1 cellular context compared by ENCODE assay signal in the genomic region with DNA sequence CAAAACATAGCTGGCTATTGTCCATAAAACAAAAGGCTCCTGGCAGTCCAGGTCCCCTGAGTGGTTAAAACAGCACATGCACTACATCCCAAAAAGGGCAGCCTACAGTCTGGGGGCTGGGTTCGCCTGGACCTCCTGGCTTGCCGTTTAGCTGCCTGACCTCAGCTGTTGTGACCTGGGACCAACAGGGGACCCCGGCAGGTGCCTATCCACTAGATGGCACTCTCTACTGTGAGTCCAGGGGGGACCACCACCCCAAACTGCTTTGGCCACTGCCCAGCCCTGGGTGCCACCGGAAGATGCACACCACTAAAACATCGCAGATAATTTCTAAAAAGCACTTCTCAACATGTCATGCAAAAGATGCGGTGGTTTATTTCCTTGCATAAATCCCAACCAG.
TF ChIP-seq lines count a peak whose summit lies in the region.

No MANE protein-coding gene starts in this region.

TF ChIP-seq in K562, 482 proteins besides CTCF, POLR2A, EP300 and RAD21 (continued from another document):
- TF ChIP-seq DIDO1 (tag; IDR thresholded peaks at IDR 0.05; ENCODE audit: low read depth) (no peak), MAFK (IDR thresholded peaks at IDR 0.05; ENCODE audit: low read length) (no peak), NFATC3 (IDR thresholded peaks at IDR 0.05) (no peak), TGIF2 (CRISPR knock-in tag; IDR thresholded peaks at IDR 0.05) (no peak), CBX1 (IDR thresholded peaks at IDR 0.05; ENCODE audit: low read depth) (no peak), ETV5 (CRISPR knock-in tag; IDR thresholded peaks at IDR 0.05; ENCODE audit: low read depth) (no peak), NFIC (IDR thresholded peaks at IDR 0.05) (no peak), ZNF551 (CRISPR knock-in tag; IDR thresholded peaks at IDR 0.05) (no peak), RFX5 (IDR thresholded peaks at IDR 0.05; ENCODE audit: low read depth, low read length) (no peak), CBX2 (IDR thresholded peaks at IDR 0.05; ENCODE audit: insufficient read depth, low read length, poor library complexity, severe bottlenecking) (no peak), SMC3 (conservative IDR thresholded peaks at IDR 0.05; ENCODE audit: insufficient read depth, low read depth, low read length) (0 out of 2 replicates have a peak, but pooled peaks have one; percentile 15), KDM1A (IDR thresholded peaks at IDR 0.05) (no peak), FOXK2 (conservative IDR thresholded peaks at IDR 0.05 in 1 of 2, IDR thresholded peaks at IDR 0.05 in 1 of 2; ENCODE audit: low read depth in 2 of 2) (no peak), MCM2 (IDR thresholded peaks at IDR 0.05; ENCODE audit: low read depth) (no peak), TSC22D4 (tag; IDR thresholded peaks at IDR 0.05) (no peak)
- TF ChIP-seq, protein P1, sequence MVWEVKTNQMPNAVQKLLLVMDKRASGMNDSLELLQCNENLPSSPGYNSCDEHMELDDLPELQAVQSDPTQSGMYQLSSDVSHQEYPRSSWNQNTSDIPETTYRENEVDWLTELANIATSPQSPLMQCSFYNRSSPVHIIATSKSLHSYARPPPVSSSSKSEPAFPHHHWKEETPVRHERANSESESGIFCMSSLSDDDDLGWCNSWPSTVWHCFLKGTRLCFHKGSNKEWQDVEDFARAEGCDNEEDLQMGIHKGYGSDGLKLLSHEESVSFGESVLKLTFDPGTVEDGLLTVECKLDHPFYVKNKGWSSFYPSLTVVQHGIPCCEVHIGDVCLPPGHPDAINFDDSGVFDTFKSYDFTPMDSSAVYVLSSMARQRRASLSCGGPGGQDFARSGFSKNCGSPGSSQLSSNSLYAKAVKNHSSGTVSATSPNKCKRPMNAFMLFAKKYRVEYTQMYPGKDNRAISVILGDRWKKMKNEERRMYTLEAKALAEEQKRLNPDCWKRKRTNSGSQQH (CRISPR knock-in tag; IDR thresholded peaks at IDR 0.05) = no peak
